In genomic region chr7:27576360-27576944, GRCh38 we compare ENCODE assay signal across 8 cellular contexts.
DNase-seq lines count a peak whose midpoint lies in the region; ATAC-seq and TF ChIP-seq lines count a peak whose summit lies in the region.

No MANE protein-coding gene starts in this region.

- no peak for ATAC-seq in HG02885 (IDR thresholded peaks at IDR 0.05; ENCODE audit: poor library complexity, unreplicated experiment)
- ATAC-seq in GM18858 (IDR thresholded peaks at IDR 0.05; ENCODE audit: unreplicated experiment) = no peak

- no peaks in the 10 kb centered on the region for H3K27me3 ChIP-seq in liver (ENCODE audit: control insufficient read depth in 4 of 4, insufficient read depth in 4 of 4, low read length in 3 of 4)
- no peaks in the 10 kb centered on the region for H3K27me3 ChIP-seq in effector memory CD4-positive, alpha-beta T cell (replicated peaks; ENCODE audit: control insufficient read depth, insufficient read depth, low read length, poor library complexity, severe bottlenecking)

- no peak overlapping the region for H3K27ac ChIP-seq in liver (ENCODE audit: low read depth in 1 of 2, low read length in 2 of 2)
- H3K27ac ChIP-seq in effector memory CD4-positive, alpha-beta T cell (ENCODE audit: insufficient read depth, low read length, poor library complexity, severe bottlenecking) = no peak overlapping the region

- WGBS in liver = 83% methylated on average over 3 of the region's 3 CpGs

- H3K4me1 ChIP-seq in liver (ENCODE audit: control insufficient read depth in 4 of 4, insufficient read depth in 4 of 4, low read length in 3 of 4) = peaks cover 0 to 27% (median 8%) of the 10 kb centered on the region in 4 donors
- no peaks in the 10 kb centered on the region for H3K4me1 ChIP-seq in effector memory CD4-positive, alpha-beta T cell (ENCODE audit: control insufficient read depth, insufficient read depth, low read length, poor library complexity, severe bottlenecking)

- TF ChIP-seq CTCF in liver (IDR thresholded peaks at IDR 0.05; ENCODE audit: low read depth, low read length, missing input control) = peak; percentile 50

- no peak overlapping the region for H3K9ac ChIP-seq in liver (ENCODE audit: low read depth in 1 of 2, low read length in 2 of 2)

- no peak overlapping the region for H3K4me3 ChIP-seq in liver (ENCODE audit: low read depth in 1 of 3, low read length in 3 of 3)
- no peak overlapping the region for H3K4me3 ChIP-seq in effector memory CD4-positive, alpha-beta T cell (ENCODE audit: insufficient read depth, low read depth, low read length, poor library complexity, severe bottlenecking)

- DNase-seq in AG20443 (ENCODE audit: low spot score) (peak; percentile 44), HEK293T (ENCODE audit: extremely low spot score) (peak; percentile 16), NCI-H774 (lab: John Stamatoyannopoulos, UW) (peak; percentile 9), cerebellum (ENCODE audit: low spot score) (peak; percentile 27)
- no peak for DNase-seq in effector memory CD4-positive, alpha-beta T cell

- H3K9me3 ChIP-seq in liver (ENCODE audit: control insufficient read depth in 4 of 4, low read length in 3 of 4) = no peaks in the 10 kb centered on the region
- H3K9me3 ChIP-seq in effector memory CD4-positive, alpha-beta T cell (ENCODE audit: control insufficient read depth, low read length) = no peaks in the 10 kb centered on the region

- H3K36me3 ChIP-seq in liver (ENCODE audit: control insufficient read depth in 4 of 4, insufficient read depth in 3 of 4, low read depth in 1 of 4, low read length in 3 of 4) = no peaks in the 10 kb centered on the region
- H3K36me3 ChIP-seq in effector memory CD4-positive, alpha-beta T cell (ENCODE audit: control insufficient read depth, insufficient read depth, low read length) = no peaks in the 10 kb centered on the region

- CTCF ChIA-PET in HEK293T (lab: Yijun Ruan, JAX) = interaction anchor here (0.6 to 1.0 kb wide), 4 partner anchors 21 to 617 kb away, joined by 3 to 6 read pairs (median 4); no protein-coding TSS in a partner anchor

- POLR2A ChIA-PET in HEK293T (lab: Yijun Ruan, JAX) = no interaction called here

- TF ChIP-seq RAD21 in liver (IDR thresholded peaks at IDR 0.05) = peak; percentile 78 to 80

TF ChIP-seq in HEK293T, 16 proteins besides CTCF, POLR2A, EP300 and RAD21:
- TF ChIP-seq, protein P1, sequence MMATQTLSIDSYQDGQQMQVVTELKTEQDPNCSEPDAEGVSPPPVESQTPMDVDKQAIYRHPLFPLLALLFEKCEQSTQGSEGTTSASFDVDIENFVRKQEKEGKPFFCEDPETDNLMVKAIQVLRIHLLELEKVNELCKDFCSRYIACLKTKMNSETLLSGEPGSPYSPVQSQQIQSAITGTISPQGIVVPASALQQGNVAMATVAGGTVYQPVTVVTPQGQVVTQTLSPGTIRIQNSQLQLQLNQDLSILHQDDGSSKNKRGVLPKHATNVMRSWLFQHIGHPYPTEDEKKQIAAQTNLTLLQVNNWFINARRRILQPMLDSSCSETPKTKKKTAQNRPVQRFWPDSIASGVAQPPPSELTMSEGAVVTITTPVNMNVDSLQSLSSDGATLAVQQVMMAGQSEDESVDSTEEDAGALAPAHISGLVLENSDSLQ (IDR thresholded peaks at IDR 0.05) = peak; percentile 32; the same call in 1 of the 2 replicates
- TF ChIP-seq SUZ12 (IDR thresholded peaks at IDR 0.05) = no peak

TF ChIP-seq in liver, 16 proteins besides CTCF, POLR2A, EP300 and RAD21:
- TF ChIP-seq RXRA (IDR thresholded peaks at IDR 0.05) = peak in 1 of 2 donors; percentile 4
- no peak for TF ChIP-seq JUND (IDR thresholded peaks at IDR 0.05)

Comparison
In these comparisons a context has a peak if more than half of its experiments do, and no peak if none do; other contexts are left out.
1. DNase-seq: peak in AG20443 (single experiment), HEK293T (single experiment), NCI-H774 (single experiment) and cerebellum (single experiment); none in effector memory CD4-positive, alpha-beta T cell (0 of 3).